ENCODE assay signal across 1 cellular context in genomic region chr1:31787261-31787660, GRCh38.
TF ChIP-seq lines count a peak whose summit lies in the region.

No MANE protein-coding gene starts in this region.

TF ChIP-seq in IMR-90, 13 proteins besides CTCF, POLR2A, EP300 and RAD21 (continued from another document):
- no peak for TF ChIP-seq MXI1 (IDR thresholded peaks at IDR 0.05; ENCODE audit: borderline replicate concordance, low read depth, low read length)
- no peak for TF ChIP-seq ELK1 (IDR thresholded peaks at IDR 0.05; ENCODE audit: borderline replicate concordance, low read depth, low read length)
- no peak for TF ChIP-seq NFE2L2 (IDR thresholded peaks at IDR 0.05; ENCODE audit: low read depth, low read length)
- TF ChIP-seq CEBPB (IDR thresholded peaks at IDR 0.05; ENCODE audit: low read depth, low read length) = no peak
- TF ChIP-seq MAZ (IDR thresholded peaks at IDR 0.05; ENCODE audit: borderline replicate concordance, low read depth, low read length) = no peak
